Comparison of ENCODE assay signal across 24 cellular contexts in the genomic region with DNA sequence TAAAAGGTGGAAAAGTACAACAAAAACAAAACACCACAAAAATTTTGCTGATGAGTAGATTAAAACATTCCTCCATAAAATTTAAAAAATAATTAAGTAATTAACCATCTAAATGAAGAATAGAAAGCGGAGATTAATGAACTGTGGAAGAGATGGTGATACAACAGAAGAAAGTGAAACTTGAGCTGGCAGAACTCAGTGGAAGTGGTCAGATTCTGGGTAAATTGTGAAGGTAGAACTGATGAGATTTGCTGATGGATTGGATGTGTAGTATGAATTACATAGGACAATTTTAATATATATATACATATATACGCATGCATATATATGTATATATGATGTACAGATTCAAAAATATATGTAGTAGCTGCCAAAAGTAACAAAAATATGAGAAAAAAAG.
"Had no signal": no experiment of that assay in that cellular context is flagged by ENCODE, and none has a peak within 500 bp of the region (broad histone marks: within the 10 kb centered on the region; RNA-seq: fewer than 3 reads in every experiment).

No MANE protein-coding gene starts in this region.

- H3K9me3 Mint-ChIP-seq: activated naive CD8-positive, alpha-beta T cell treated with anti-CD3 and anti-CD28 coated beads for 36 hours; activated T-cell treated with anti-CD3 and anti-CD28 coated beads, Interleukin-2, amount 50 U/mL, for 24 hours; activated T-helper 2 cell treated with anti-CD3 and anti-CD28 coated beads, Interferon-gamma antibody, Interleukin-2, Interleukin-4, amounts not matched to agents 10 μg/mL and 5 μg/mL and 100 μg/mL, durations not matched to agents 14 hours and 24 hours and 36 hours; neural progenitor cell had no signal

- DNase-seq: activated CD4-positive, alpha-beta T cell treated with anti-CD3 and anti-CD28 coated beads, Interleukin-2, amount 50 U/mL, for 1 hour; activated CD4-positive, CD25-positive, alpha-beta regulatory T cell treated with anti-CD3 and anti-CD28 coated beads, Interleukin-2, amount 50 U/mL, for 72 hours; activated CD8-positive, alpha-beta memory T cell treated with anti-CD3 and anti-CD28 coated beads, Interleukin-2, amount 50 U/mL, for 4 hours; activated naive CD4-positive, alpha-beta T cell treated with Interleukin-2 at 50 U/mL for 16 hours; activated naive CD8-positive, alpha-beta T cell treated with anti-CD3 and anti-CD28 coated beads for 36 hours; activated T-cell treated with anti-CD3 and anti-CD28 coated beads, Interleukin-2, amount 50 U/mL, for 24 hours; central memory CD4-positive, alpha-beta T cell; dermis blood vessel endothelial cell; effector CD8-positive, alpha-beta T cell; foreskin keratinocyte; kidney; lower lobe of right lung; naive B cell; posterior cingulate gyrus; small intestine; stimulated activated CD4-positive, alpha-beta T cell treated with anti-CD3 and anti-CD28 coated beads, Interleukin-2, amount 100 ng/mL, for 24 hours; transverse colon; uterus; WERI-Rb-1 had no signal

- H3K4me1 Mint-ChIP-seq: activated naive CD8-positive, alpha-beta T cell treated with anti-CD3 and anti-CD28 coated beads for 36 hours; neural progenitor cell had no signal

- ATAC-seq: foreskin keratinocyte; left lobe of liver; lower lobe of right lung; sciatic nerve; stimulated activated effector memory CD8-positive, alpha-beta T cell treated with anti-CD3 and anti-CD28 coated beads, Interleukin-12 subunit alpha, Interleukin-12 subunit beta, amount 100 ng/mL, for 72 hours had no signal

- H3K36me3 Mint-ChIP-seq: activated naive CD8-positive, alpha-beta T cell treated with anti-CD3 and anti-CD28 coated beads for 36 hours; naive B cell; neural progenitor cell; stimulated activated effector memory CD8-positive, alpha-beta T cell treated with anti-CD3 and anti-CD28 coated beads, Interleukin-12 subunit alpha, Interleukin-12 subunit beta, amount 100 ng/mL, for 72 hours had no signal

- H3K4me3 Mint-ChIP-seq: activated naive CD8-positive, alpha-beta T cell treated with anti-CD3 and anti-CD28 coated beads for 36 hours; activated T-cell treated with anti-CD3 and anti-CD28 coated beads, Interleukin-2, amount 50 U/mL, for 24 hours; naive B cell; neural progenitor cell; stimulated activated effector memory CD8-positive, alpha-beta T cell treated with anti-CD3 and anti-CD28 coated beads, Interleukin-12 subunit alpha, Interleukin-12 subunit beta, amount 100 ng/mL, for 72 hours had no signal

- H3K27ac Mint-ChIP-seq: activated naive CD8-positive, alpha-beta T cell treated with anti-CD3 and anti-CD28 coated beads for 36 hours; activated T-cell treated with anti-CD3 and anti-CD28 coated beads, Interleukin-2, amount 50 U/mL, for 24 hours; activated T-helper 2 cell treated with anti-CD3 and anti-CD28 coated beads, Interferon-gamma antibody, Interleukin-2, Interleukin-4, amounts not matched to agents 10 μg/mL and 5 μg/mL and 100 μg/mL, durations not matched to agents 14 hours and 24 hours and 36 hours; naive B cell; neural progenitor cell; stimulated activated effector memory CD8-positive, alpha-beta T cell treated with anti-CD3 and anti-CD28 coated beads, Interleukin-12 subunit alpha, Interleukin-12 subunit beta, amount 100 ng/mL, for 72 hours had no signal

- H3K27me3 Mint-ChIP-seq: activated naive CD8-positive, alpha-beta T cell treated with anti-CD3 and anti-CD28 coated beads for 36 hours had no signal
